Comparison of ENCODE assay signal across 9 cellular contexts in genomic region chr6:26365633-26365995, GRCh38. TPM values are rescaled to one million over a fixed set of nuclear protein-coding genes. Genes with fewer than 3 reads are reported as not detected.
DNase-seq lines count a peak whose midpoint lies in the region; ATAC-seq and TF ChIP-seq lines count a peak whose summit lies in the region.
"Had no signal": no experiment of that assay in that cellular context is flagged by ENCODE, and none has a peak within 500 bp of the region (broad histone marks: within the 10 kb centered on the region; RNA-seq: fewer than 3 reads in every experiment).

No MANE protein-coding gene starts in this region.

- TF ChIP-seq CTCF in MM.1S (IDR thresholded peaks at IDR 0.05; ENCODE audit: low read length) (no peak), parathyroid adenoma (IDR thresholded peaks at IDR 0.05) (no peak), GM10248 (IDR thresholded peaks at IDR 0.05; ENCODE audit: control extremely low read depth, extremely low read depth, low read depth, missing control alignments) (no peak)

- 0% methylated on average over 1 of the region's 1 CpG for WGBS in esophagus, 2 donors

- H2AFZ ChIP-seq in MM.1S (ENCODE audit: low read length) = peak overlapping the region; percentile 30; the same call in 1 of the 2 replicates
- H2AFZ ChIP-seq in parathyroid adenoma = peak overlapping the region; percentile 99

- no peaks in the 10 kb centered on the region for H3K9me3 ChIP-seq in BLaER1 treated with 17β-estradiol and CSF1 and Interleukin-3, amounts not matched to agents 10 nM and 100 nM (replicated peaks in 1 of 11)
- H3K9me3 ChIP-seq in MM.1S (replicated peaks; ENCODE audit: insufficient read depth, low read length) (no peaks in the 10 kb centered on the region), esophagus (ENCODE audit: control insufficient read depth in 2 of 2, insufficient read depth in 1 of 2, low read depth in 1 of 2, low read length in 1 of 2) (no peaks in the 10 kb centered on the region), parathyroid adenoma (ENCODE audit: control insufficient read depth, low read length) (no peaks in the 10 kb centered on the region)

- no peak for DNase-seq in MM.1S
- no peak for DNase-seq in naive thymus-derived CD8-positive, alpha-beta T cell
- no peak for DNase-seq in NCI-H1048 (lab: John Stamatoyannopoulos, UW)
- DNase-seq in GM10248 (ENCODE audit: extremely low spot score) = no peak
- no peak for DNase-seq in NCI-H510A (lab: John Stamatoyannopoulos, UW)

- H3K79me2 ChIP-seq in MM.1S (ENCODE audit: low read length) (peaks cover 40% of the 10 kb centered on the region), parathyroid adenoma (no peaks in the 10 kb centered on the region)

- H3K9me2 ChIP-seq in MM.1S (replicated peaks; ENCODE audit: insufficient read depth, low read length) = no peaks in the 10 kb centered on the region

- H3K9ac ChIP-seq in BLaER1 treated with 17β-estradiol and CSF1 and Interleukin-3, amounts not matched to agents 10 nM and 100 nM = peak overlapping the region; percentile 67 to 85 (median 82); a peak in 21 of 22 replicates
- H3K9ac ChIP-seq in MM.1S (ENCODE audit: low read length) (peak overlapping the region; percentile 92), parathyroid adenoma (no peak overlapping the region)

- H3K9me3 Mint-ChIP-seq in naive thymus-derived CD8-positive, alpha-beta T cell = no peaks in the 10 kb centered on the region
- H3K9me3 Mint-ChIP-seq: HFFc6 had no signal

- H3K36me3 ChIP-seq in BLaER1 treated with 17β-estradiol and CSF1 and Interleukin-3, amounts not matched to agents 10 nM and 100 nM = peaks cover 0 to 18% (median 16%) of the 10 kb centered on the region in 11 experiments; a peak in 17 of 22 replicates
- no peaks in the 10 kb centered on the region; the same call in 1 of the 2 replicates for H3K36me3 ChIP-seq in MM.1S (replicated peaks; ENCODE audit: insufficient read depth, low read length)
- H3K36me3 ChIP-seq in esophagus (ENCODE audit: control insufficient read depth in 2 of 2, insufficient read depth in 2 of 2, low read length in 1 of 2) = peaks cover 0 to 4% of the 10 kb centered on the region in 2 donors
- no peaks in the 10 kb centered on the region for H3K36me3 ChIP-seq in parathyroid adenoma (ENCODE audit: control insufficient read depth, insufficient read depth, low read length)

- peaks cover 27 to 50% (median 35%) of the 10 kb centered on the region in 10 experiments for H3K4me1 ChIP-seq in BLaER1 treated with 17β-estradiol and CSF1 and Interleukin-3, amounts not matched to agents 10 nM and 100 nM
- H3K4me1 ChIP-seq in MM.1S (ENCODE audit: low read length) (peaks cover 61% of the 10 kb centered on the region), esophagus (ENCODE audit: control insufficient read depth in 2 of 2, insufficient read depth in 2 of 2, low read length in 1 of 2) (no peaks in the 10 kb centered on the region), parathyroid adenoma (peaks cover 2% of the 10 kb centered on the region)

- H3K27me3 Mint-ChIP-seq in naive thymus-derived CD8-positive, alpha-beta T cell = no peaks in the 10 kb centered on the region

- peaks cover 48 to 69% (median 60%) of the 10 kb centered on the region in 4 donors for H3K4me1 Mint-ChIP-seq in naive thymus-derived CD8-positive, alpha-beta T cell

- H3K27ac Mint-ChIP-seq in naive thymus-derived CD8-positive, alpha-beta T cell = peak overlapping the region in 1 of 10 donors; percentile 91
- H3K27ac Mint-ChIP-seq: HFFc6 had no signal

- H3K4me3 ChIP-seq in BLaER1 treated with 17β-estradiol and CSF1 and Interleukin-3, amounts not matched to agents 10 nM and 100 nM = peak overlapping the region; percentile 69 to 84 (median 76)
- peak overlapping the region; percentile 79 for H3K4me3 ChIP-seq in MM.1S (ENCODE audit: low read length)
- H3K4me3 ChIP-seq in esophagus (ENCODE audit: low read depth in 1 of 2, low read length in 2 of 2) = peak overlapping the region; percentile 53 to 61
- H3K4me3 ChIP-seq in parathyroid adenoma (ENCODE audit: low read depth, low read length) = peak overlapping the region; percentile 100

- no peaks in the 10 kb centered on the region for H4K20me1 ChIP-seq in BLaER1 treated with 17β-estradiol and CSF1 and Interleukin-3, amounts not matched to agents 10 nM and 100 nM
- H4K20me1 ChIP-seq in MM.1S (ENCODE audit: insufficient read depth, low read length) = no peaks in the 10 kb centered on the region

- peak overlapping the region in 1 of 10 donors; percentile 81 for H3K4me3 Mint-ChIP-seq in naive thymus-derived CD8-positive, alpha-beta T cell

- ATAC-seq in naive thymus-derived CD8-positive, alpha-beta T cell = no peak

- H3K27me3 ChIP-seq in BLaER1 treated with 17β-estradiol and CSF1 and Interleukin-3, amounts not matched to agents 10 nM and 100 nM = no peaks in the 10 kb centered on the region
- no peaks in the 10 kb centered on the region for H3K27me3 ChIP-seq in MM.1S (replicated peaks; ENCODE audit: insufficient read depth, low read length)
- no peaks in the 10 kb centered on the region for H3K27me3 ChIP-seq in esophagus (ENCODE audit: control insufficient read depth in 1 of 2, insufficient read depth in 2 of 2, low read length in 2 of 2)
- H3K27me3 ChIP-seq in parathyroid adenoma (ENCODE audit: control insufficient read depth, insufficient read depth, low read length) = no peaks in the 10 kb centered on the region

- H3K36me3 Mint-ChIP-seq in naive thymus-derived CD8-positive, alpha-beta T cell = peaks cover 5 to 25% (median 9%) of the 10 kb centered on the region in 3 donors

- CTCF ChIA-PET in GM10248 (lab: Yijun Ruan, JAX) = no interaction called here

- POLR2A ChIA-PET in naive thymus-derived CD8-positive, alpha-beta T cell (lab: Charles Lee) = interaction anchor here (0.7 to 2.9 kb wide), 2 partner anchors 37 to 108 kb away, joined by 3 to 12 read pairs; no protein-coding TSS in a partner anchor
- POLR2A ChIA-PET in GM10248 (lab: Yijun Ruan, JAX) = no interaction called here

- H3F3A ChIP-seq in MM.1S (ENCODE audit: insufficient read depth, low read length) = peaks cover 53% of the 10 kb centered on the region

- H3K4me2 ChIP-seq in BLaER1 treated with 17β-estradiol and CSF1 and Interleukin-3, amounts not matched to agents 10 nM and 100 nM = peak overlapping the region; percentile 68 to 94 (median 83); a peak in 21 of 22 replicates
- H3K4me2 ChIP-seq in MM.1S (ENCODE audit: low read depth, low read length) (peak overlapping the region; percentile 84), parathyroid adenoma (ENCODE audit: low read length) (peak overlapping the region; percentile 98)

- peak overlapping the region in 10 of 11 experiments; percentile 70 to 88 (median 84); a peak in 19 of 22 replicates for H3K27ac ChIP-seq in BLaER1 treated with 17β-estradiol and CSF1 and Interleukin-3, amounts not matched to agents 10 nM and 100 nM
- peak overlapping the region; percentile 95 for H3K27ac ChIP-seq in MM.1S (ENCODE audit: low read length)
- H3K27ac ChIP-seq in esophagus (ENCODE audit: low read depth in 2 of 2, low read length in 1 of 2) = peak overlapping the region; percentile 86 to 96
- peak overlapping the region; percentile 82 for H3K27ac ChIP-seq in parathyroid adenoma

RNA-seq across cellular contexts. Expression of gene BTN3A2, which starts 0.6 kb away (rescaled TPM):
- polyA plus RNA-seq in esophagus = 1 to 10 TPM; 7.3 to 7.8 TPM
- 100 to 1,000 TPM; 148 to 158 TPM for total RNA-seq in naive thymus-derived CD8-positive, alpha-beta T cell
- polyA plus RNA-seq in naive thymus-derived CD8-positive, alpha-beta T cell = 100 to 1,000 TPM; 119 to 160 (median 151) TPM

RNA-seq across cellular contexts. Expression of gene BTN2A2, which starts 17.3 kb away (rescaled TPM):
- 1 to 10 TPM; 3.4 to 3.5 TPM for polyA plus RNA-seq in esophagus
- 10 to 100 TPM; 24.6 to 26.8 TPM for total RNA-seq in naive thymus-derived CD8-positive, alpha-beta T cell
- polyA plus RNA-seq in naive thymus-derived CD8-positive, alpha-beta T cell = 1 to 10 TPM; 2.3 to 5.8 (median 2.7) TPM

RNA-seq across cellular contexts. Expression of gene BTN3A1, which starts 36.5 kb away (rescaled TPM):
- polyA plus RNA-seq in esophagus = 1 to 10 TPM; 4.2 to 6.2 TPM
- 100 to 1,000 TPM; 245 to 250 TPM for total RNA-seq in naive thymus-derived CD8-positive, alpha-beta T cell
- 10 to 100 TPM; 39.8 to 63.0 (median 47.3) TPM for polyA plus RNA-seq in naive thymus-derived CD8-positive, alpha-beta T cell

Comparison
In these comparisons a context has a peak if more than half of its experiments do, and no peak if none do; other contexts are left out.
1. RNA of gene BTN3A2, which starts 0.6 kb away (polyA plus RNA-seq): 119 to 160 TPM in naive thymus-derived CD8-positive, alpha-beta T cell; 7.3 to 7.8 TPM in esophagus; every median in the first group is over 10 times any median in the second.
2. RNA of gene BTN3A1, which starts 36.5 kb away (polyA plus RNA-seq): 39.8 to 63.0 TPM in naive thymus-derived CD8-positive, alpha-beta T cell; 4.2 to 6.2 TPM in esophagus; every median in the first group is over 4 times any median in the second.
3. Peak in every context shown above with its lines, with median percentiles within 50 percentile points of each other: H3K27ac ChIP-seq, H3K4me2 ChIP-seq and H3K4me3 ChIP-seq.